Comparison of ENCODE assay signal across 23 cellular contexts in the genomic region with DNA sequence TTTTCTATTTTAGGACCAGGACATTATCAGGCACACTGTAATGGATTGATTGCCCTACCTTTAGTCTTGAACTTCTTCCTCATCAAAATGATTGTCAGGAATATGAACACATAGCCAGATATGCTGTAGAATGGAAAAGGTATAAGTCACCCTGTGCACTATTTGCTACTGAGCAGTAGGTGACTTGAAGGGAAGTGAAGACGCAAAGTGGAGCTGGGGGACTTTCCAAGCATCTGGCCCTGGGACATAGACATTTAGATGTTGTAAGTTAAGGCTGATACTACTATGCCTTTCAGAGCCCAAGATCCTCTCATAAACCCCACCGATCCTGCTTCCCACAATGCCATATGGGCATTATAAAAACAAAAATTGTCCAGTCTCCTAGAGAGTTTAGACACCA.
DNase-seq lines count a peak whose midpoint lies in the region; ATAC-seq, FAIRE-seq and TF ChIP-seq lines count a peak whose summit lies in the region.
"Had no signal": no experiment of that assay in that cellular context is flagged by ENCODE, and none has a peak within 500 bp of the region (broad histone marks: within the 10 kb centered on the region; RNA-seq: fewer than 3 reads in every experiment).

No MANE protein-coding gene starts in this region.

- no peak for TF ChIP-seq EP300 in esophagus muscularis mucosa (IDR thresholded peaks at IDR 0.05)

- TF ChIP-seq POLR2A in GM12891 (IDR thresholded peaks at IDR 0.05; ENCODE audit: low read depth, low read length) (no peak), esophagus muscularis mucosa (IDR thresholded peaks at IDR 0.05; ENCODE audit: low read depth) (no peak)

- peak overlapping the region; percentile 58 for H3K27ac Mint-ChIP-seq in activated CD8-positive, alpha-beta T cell treated with anti-CD3 and anti-CD28 coated beads for 36 hours
- no peak overlapping the region for H3K27ac Mint-ChIP-seq in activated CD8-positive, alpha-beta T cell treated with anti-CD3 and anti-CD28 coated beads, Interleukin-2, amount 10 ng/mL, durations not matched to agents 7 days and 5 days
- peak overlapping the region in 8 of 10 donors; percentile 4 to 79 (median 39) for H3K27ac Mint-ChIP-seq in naive thymus-derived CD8-positive, alpha-beta T cell

- DNase-seq in activated CD8-positive, alpha-beta T cell treated with anti-CD3 and anti-CD28 coated beads for 36 hours, result no peak
- DNase-seq in activated CD8-positive, alpha-beta T cell treated with anti-CD3 and anti-CD28 coated beads, Interleukin-2, amount 10 ng/mL, durations not matched to agents 7 days and 5 days, result no peak
- no peak for DNase-seq in GM12891 (ENCODE audit: insufficient read length, low spot score)
- no peak for DNase-seq in naive thymus-derived CD8-positive, alpha-beta T cell
- no peak for DNase-seq in esophagus muscularis mucosa (ENCODE audit: extremely low spot score)
- no peak for DNase-seq in NCI-H1436 treated with DMSO at 0.1 percent for 48 hours (lab: John Stamatoyannopoulos, UW)
- no peak for DNase-seq in posterior vena cava (ENCODE audit: low spot score)
- DNase-seq: 8988T; CD4-positive, alpha-beta T cell; GF-D8; H9; NCI-H1105 treated with DMSO at 0.1 percent for 48 hours; NCI-H1694 treated with DMSO at 0.1 percent for 48 hours; NCI-H2107; NCI-H345; NCI-H524 treated with DMSO at 0.1 percent for 48 hours; PC-3; RPMI8226; SHP77 treated with DMSO at 0.1 percent for 48 hours; SK-N-SH had no signal

- no peaks in the 10 kb centered on the region for H3K27me3 ChIP-seq in esophagus muscularis mucosa

- 88% methylated on average over 2 of the region's 2 CpGs for WGBS in esophagus muscularis mucosa

- no peak overlapping the region for H3K4me3 ChIP-seq in esophagus muscularis mucosa
- H3K4me3 ChIP-seq: K562 had no signal

- H3K27ac ChIP-seq in esophagus muscularis mucosa (replicated peaks in 1 of 4), result no peak overlapping the region

- CTCF ChIA-PET in activated CD8-positive, alpha-beta T cell treated with anti-CD3 and anti-CD28 coated beads for 36 hours (lab: Charles Lee), result no interaction called here
- CTCF ChIA-PET in activated CD8-positive, alpha-beta T cell treated with anti-CD3 and anti-CD28 coated beads, Interleukin-2, amount 10 ng/mL, durations not matched to agents 7 days and 5 days (lab: Charles Lee), result interaction anchor here (1.3 kb wide), 1 partner anchor 17 kb away, joined by 3 read pairs; no protein-coding TSS in a partner anchor

- no peak for TF ChIP-seq CTCF in activated CD8-positive, alpha-beta T cell treated with anti-CD3 and anti-CD28 coated beads for 36 hours (IDR thresholded peaks at IDR 0.05)
- no peak for TF ChIP-seq CTCF in esophagus muscularis mucosa (IDR thresholded peaks at IDR 0.05)

- H3K9me3 Mint-ChIP-seq in activated CD8-positive, alpha-beta T cell treated with anti-CD3 and anti-CD28 coated beads for 36 hours, result no peaks in the 10 kb centered on the region
- no peaks in the 10 kb centered on the region for H3K9me3 Mint-ChIP-seq in activated CD8-positive, alpha-beta T cell treated with anti-CD3 and anti-CD28 coated beads, Interleukin-2, amount 10 ng/mL, durations not matched to agents 7 days and 5 days (ENCODE audit: insufficient read depth)
- H3K9me3 Mint-ChIP-seq in naive thymus-derived CD8-positive, alpha-beta T cell, result no peaks in the 10 kb centered on the region
- H3K9me3 Mint-ChIP-seq: CD4-positive, alpha-beta T cell; H9 had no signal

- no peak overlapping the region for H3K4me3 Mint-ChIP-seq in activated CD8-positive, alpha-beta T cell treated with anti-CD3 and anti-CD28 coated beads for 36 hours
- no peak overlapping the region for H3K4me3 Mint-ChIP-seq in activated CD8-positive, alpha-beta T cell treated with anti-CD3 and anti-CD28 coated beads, Interleukin-2, amount 10 ng/mL, durations not matched to agents 7 days and 5 days
- H3K4me3 Mint-ChIP-seq in naive thymus-derived CD8-positive, alpha-beta T cell, result no peak overlapping the region
- H3K4me3 Mint-ChIP-seq: CD4-positive, alpha-beta T cell; H9 had no signal

- intact Hi-C loops in activated CD8-positive, alpha-beta T cell treated with anti-CD3 and anti-CD28 coated beads for 36 hours (cut with micrococcal nuclease), result no loop called here
- intact Hi-C loops in esophagus muscularis mucosa (cut with DNase I), result loop anchor here (10.0 kb wide), 3 partner anchors 226 to 416 kb away; no protein-coding TSS in a partner anchor
- intact Hi-C loops in posterior vena cava (cut with DNase I), result loop anchor here in 1 of 2 donors (10.0 kb wide), 1 partner anchor 376 kb away; no protein-coding TSS in a partner anchor

- H3K4me1 ChIP-seq in esophagus muscularis mucosa, result peaks cover 0 to 3% (median 0%) of the 10 kb centered on the region in 4 donors

- H3K36me3 ChIP-seq in esophagus muscularis mucosa, result peaks cover 0 to 76% (median 38%) of the 10 kb centered on the region in 4 donors

- H3K27me3 Mint-ChIP-seq in activated CD8-positive, alpha-beta T cell treated with anti-CD3 and anti-CD28 coated beads for 36 hours, result no peaks in the 10 kb centered on the region
- no peaks in the 10 kb centered on the region for H3K27me3 Mint-ChIP-seq in activated CD8-positive, alpha-beta T cell treated with anti-CD3 and anti-CD28 coated beads, Interleukin-2, amount 10 ng/mL, durations not matched to agents 7 days and 5 days (ENCODE audit: low read depth)
- H3K27me3 Mint-ChIP-seq in naive thymus-derived CD8-positive, alpha-beta T cell, result no peaks in the 10 kb centered on the region
- H3K27me3 Mint-ChIP-seq: CD4-positive, alpha-beta T cell had no signal

- peak; percentile 54 for FAIRE-seq in GM12891 (lab: Jason Lieb, UNC)
- FAIRE-seq: K562 had no signal

- POLR2A ChIA-PET in activated CD8-positive, alpha-beta T cell treated with anti-CD3 and anti-CD28 coated beads for 36 hours (lab: Charles Lee), result no interaction called here
- POLR2A ChIA-PET in activated CD8-positive, alpha-beta T cell treated with anti-CD3 and anti-CD28 coated beads, Interleukin-2, amount 10 ng/mL, durations not matched to agents 7 days and 5 days (lab: Charles Lee), result no interaction called here
- POLR2A ChIA-PET in naive thymus-derived CD8-positive, alpha-beta T cell (lab: Charles Lee), result no interaction called here

- H3K36me3 Mint-ChIP-seq in activated CD8-positive, alpha-beta T cell treated with anti-CD3 and anti-CD28 coated beads for 36 hours (ENCODE audit: low read depth), result peaks cover 50% of the 10 kb centered on the region
- H3K36me3 Mint-ChIP-seq in activated CD8-positive, alpha-beta T cell treated with anti-CD3 and anti-CD28 coated beads, Interleukin-2, amount 10 ng/mL, durations not matched to agents 7 days and 5 days (ENCODE audit: low read depth), result peaks cover 73% of the 10 kb centered on the region
- H3K36me3 Mint-ChIP-seq in naive thymus-derived CD8-positive, alpha-beta T cell, result peaks cover 0 to 97% (median 12%) of the 10 kb centered on the region in 3 donors

- ATAC-seq in activated CD8-positive, alpha-beta T cell treated with anti-CD3 and anti-CD28 coated beads for 36 hours, result no peak
- no peak for ATAC-seq in activated CD8-positive, alpha-beta T cell treated with anti-CD3 and anti-CD28 coated beads, Interleukin-2, amount 10 ng/mL, durations not matched to agents 7 days and 5 days
- peak; percentile 60 for ATAC-seq in HG02870 (IDR thresholded peaks at IDR 0.05; ENCODE audit: unreplicated experiment)
- no peak for ATAC-seq in naive thymus-derived CD8-positive, alpha-beta T cell
- ATAC-seq: K562, PC-3 had no signal

- H3K4me1 Mint-ChIP-seq in activated CD8-positive, alpha-beta T cell treated with anti-CD3 and anti-CD28 coated beads for 36 hours (ENCODE audit: low read depth), result no peaks in the 10 kb centered on the region
- H3K4me1 Mint-ChIP-seq in activated CD8-positive, alpha-beta T cell treated with anti-CD3 and anti-CD28 coated beads, Interleukin-2, amount 10 ng/mL, durations not matched to agents 7 days and 5 days (ENCODE audit: low read depth), result no peaks in the 10 kb centered on the region
- H3K4me1 Mint-ChIP-seq in naive thymus-derived CD8-positive, alpha-beta T cell, result peaks cover 0 to 2% (median under 1%) of the 10 kb centered on the region in 4 donors

- no peaks in the 10 kb centered on the region for H3K9me3 ChIP-seq in esophagus muscularis mucosa
- H3K9me3 ChIP-seq: Caco-2, SK-N-SH had no signal

TF ChIP-seq in GM12891, 5 proteins besides CTCF, POLR2A, EP300 and RAD21:
- TF ChIP-seq POLR2AphosphoS5 (IDR thresholded peaks at IDR 0.05; ENCODE audit: low read depth, low read length) (no peak), TAF1 (IDR thresholded peaks at IDR 0.05; ENCODE audit: low read depth, low read length) (no peak), PAX5 (IDR thresholded peaks at IDR 0.05; ENCODE audit: insufficient read depth, low read length, severe bottlenecking) (no peak), SPI1 (IDR thresholded peaks at IDR 0.05; ENCODE audit: low read depth, low read length) (peak; percentile 59), POU2F2 (IDR thresholded peaks at IDR 0.05; ENCODE audit: low read depth, low read length) (no peak)
